ENCODE assay signal across 2 cellular contexts in genomic region chr3:50249459-50249858, GRCh38.
TF ChIP-seq lines count a peak whose summit lies in the region.

No MANE protein-coding gene starts in this region.

TF ChIP-seq in HCT116, 20 proteins besides CTCF, POLR2A, EP300 and RAD21:
- TF ChIP-seq ZBTB33 (IDR thresholded peaks at IDR 0.05; ENCODE audit: extremely low read depth, insufficient replicate concordance, low read length): no peak
- TF ChIP-seq POLR2AphosphoS5 (IDR thresholded peaks at IDR 0.05; ENCODE audit: low read depth, low read length): no peak
- no peak for TF ChIP-seq SRF (IDR thresholded peaks at IDR 0.05; ENCODE audit: low read depth)
- no peak for TF ChIP-seq ELF1 (IDR thresholded peaks at IDR 0.05; ENCODE audit: borderline replicate concordance, low read depth)
- no peak for TF ChIP-seq ATF3 (IDR thresholded peaks at IDR 0.05)
- no peak for TF ChIP-seq CEBPB (IDR thresholded peaks at IDR 0.05; ENCODE audit: low read depth)
- no peak for TF ChIP-seq MAX (IDR thresholded peaks at IDR 0.05)
- no peak for TF ChIP-seq ZNF274 (IDR thresholded peaks at IDR 0.05; ENCODE audit: low read depth, low read length)
- TF ChIP-seq JUND (IDR thresholded peaks at IDR 0.05): no peak
- no peak for TF ChIP-seq REST (IDR thresholded peaks at IDR 0.05; ENCODE audit: low read depth)
- no peak for TF ChIP-seq YY1 (IDR thresholded peaks at IDR 0.05; ENCODE audit: extremely low read depth, insufficient replicate concordance, low read depth, low read length)
- TF ChIP-seq SP1 (IDR thresholded peaks at IDR 0.05; ENCODE audit: low read depth): no peak

TF ChIP-seq in HEK293T, 16 proteins besides CTCF, POLR2A, EP300 and RAD21 (continued from another document):
- TF ChIP-seq PKNOX1 (IDR thresholded peaks at IDR 0.05): no peak
- no peak for TF ChIP-seq NFRKB (IDR thresholded peaks at IDR 0.05)
